In the genomic region with DNA sequence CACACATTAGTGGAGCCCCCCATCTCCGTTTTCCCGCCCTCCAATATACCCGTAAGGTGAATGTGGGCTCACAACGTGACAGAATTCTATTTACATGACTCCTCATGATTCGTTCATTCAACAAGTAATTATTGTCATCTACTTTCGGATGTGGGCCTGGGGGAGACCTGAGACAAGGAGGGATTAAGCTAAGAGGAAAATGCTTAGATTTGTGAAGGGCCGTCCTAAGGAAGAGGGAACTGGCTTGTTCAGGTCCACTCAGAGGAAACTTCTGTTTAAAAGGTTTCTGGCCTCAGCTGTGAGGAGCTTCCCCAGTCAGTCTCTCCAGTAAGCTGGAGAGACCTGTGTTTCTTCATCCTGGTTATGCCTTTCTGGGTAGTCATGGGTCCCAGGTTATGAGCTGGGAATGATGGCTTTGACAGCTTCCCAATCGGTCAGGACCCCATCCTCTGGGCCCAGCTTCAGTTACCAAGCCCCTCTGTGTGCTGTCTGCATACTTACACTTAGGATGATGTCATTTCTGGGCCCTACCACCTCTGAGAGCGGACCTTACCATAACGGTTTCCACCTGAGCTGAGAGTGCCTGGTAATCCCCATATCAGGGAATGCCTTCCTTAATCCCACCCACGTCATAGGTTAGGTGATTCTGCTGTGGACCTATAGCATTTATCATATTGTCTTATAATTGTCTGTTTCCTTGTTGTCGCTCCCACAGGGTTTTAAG, we compare ENCODE assay signal across 8 cellular contexts. TPM values are rescaled to one million over a fixed set of nuclear protein-coding genes. Genes with fewer than 3 reads are reported as not detected.
DNase-seq lines count a peak whose midpoint lies in the region; ATAC-seq, FAIRE-seq and TF ChIP-seq lines count a peak whose summit lies in the region.

No MANE protein-coding gene starts in this region.

- H3K27ac ChIP-seq in KOPT-K1 (ENCODE audit: low read depth, low read length, poor library complexity, severe bottlenecking), result peak overlapping the region; percentile 13
- H3K27ac ChIP-seq in neural cell (ENCODE audit: low read length), result no peak overlapping the region

- peak overlapping the region; percentile 16 for H3K9ac ChIP-seq in neural cell (ENCODE audit: low read length)

- TF ChIP-seq RAD21 in neural cell (conservative IDR thresholded peaks at IDR 0.05), result no peak

- H4K20me1 ChIP-seq in neural cell (ENCODE audit: insufficient read depth), result no peaks in the 10 kb centered on the region

- peak; percentile 11 for DNase-seq in CMK (ENCODE audit: low read depth)
- DNase-seq in bronchial epithelial cell (ENCODE audit: low read depth), result no peak
- DNase-seq in SKM-1 (lab: John Stamatoyannopoulos, UW; ENCODE audit: unreplicated experiment), result no peak
- DNase-seq in G401 (ENCODE audit: low spot score), result no peak
- no peak for DNase-seq in amygdala (lab: John Stamatoyannopoulos, UW)

- in situ Hi-C loops in G401 (cut with HindIII; ENCODE audit: low sequenced_read_pairs), result no loop called here

- H3K79me2 ChIP-seq in neural cell (replicated peaks; ENCODE audit: insufficient read depth, low read length), result peaks cover 22% of the 10 kb centered on the region

- H3K36me3 ChIP-seq in KOPT-K1 (ENCODE audit: insufficient read depth, low read length) (no peaks in the 10 kb centered on the region), bronchial epithelial cell (ENCODE audit: control insufficient read depth, insufficient read depth, low read length) (no peaks in the 10 kb centered on the region), neural cell (ENCODE audit: insufficient read depth, low read length) (peaks cover 3% of the 10 kb centered on the region)

- H2AFZ ChIP-seq in neural cell (ENCODE audit: low read depth, low read length), result peak overlapping the region; percentile 85

- FAIRE-seq in bronchial epithelial cell (lab: Jason Lieb, UNC), result no peak

- no peaks in the 10 kb centered on the region for H3F3A ChIP-seq in neural cell (ENCODE audit: insufficient read depth, low read length, poor library complexity, severe bottlenecking)

- ATAC-seq in GM19452 (IDR thresholded peaks at IDR 0.05; ENCODE audit: unreplicated experiment), result no peak

- no peaks in the 10 kb centered on the region for H3K9me3 ChIP-seq in KOPT-K1 (ENCODE audit: insufficient read depth, low read length, poor library complexity, severe bottlenecking)
- H3K9me3 ChIP-seq in neural cell (ENCODE audit: low read length), result no peaks in the 10 kb centered on the region

- no peaks in the 10 kb centered on the region for H3K27me3 ChIP-seq in bronchial epithelial cell (ENCODE audit: control insufficient read depth, insufficient read depth, low read length)
- H3K27me3 ChIP-seq in neural cell (ENCODE audit: insufficient read depth, low read depth, low read length), result no peaks in the 10 kb centered on the region

- H3K4me3 ChIP-seq in bronchial epithelial cell (ENCODE audit: low read depth, low read length) (peak overlapping the region; percentile 94), neural cell (ENCODE audit: low read length) (peak overlapping the region; percentile 95)

- H3K4me2 ChIP-seq in neural cell (ENCODE audit: low read length), result no peak overlapping the region

- H3K9me2 ChIP-seq in neural cell (ENCODE audit: insufficient read depth, low read length), result no peaks in the 10 kb centered on the region

- TF ChIP-seq CTCF in bronchial epithelial cell (IDR thresholded peaks at IDR 0.05; ENCODE audit: insufficient read depth, low read length, severe bottlenecking) (no peak), neural cell (IDR thresholded peaks at IDR 0.05; ENCODE audit: poor library complexity, severe bottlenecking) (no peak)

- no peak for TF ChIP-seq EP300 in neural cell (conservative IDR thresholded peaks at IDR 0.05; ENCODE audit: poor library complexity, severe bottlenecking)

TF ChIP-seq in neural cell, 6 proteins besides CTCF, POLR2A, EP300 and RAD21:
- TF ChIP-seq POLR2AphosphoS5 (IDR thresholded peaks at IDR 0.05) (no peak), EZH2 (IDR thresholded peaks at IDR 0.05; ENCODE audit: borderline replicate concordance, insufficient read depth, low read length, poor library complexity, severe bottlenecking) (no peak), MXI1 (conservative IDR thresholded peaks at IDR 0.05; ENCODE audit: poor library complexity, severe bottlenecking) (no peak), TAF1 (IDR thresholded peaks at IDR 0.05; ENCODE audit: low read depth) (no peak), SMC3 (conservative IDR thresholded peaks at IDR 0.05; ENCODE audit: poor library complexity) (no peak)
- TF ChIP-seq, protein P1, sequence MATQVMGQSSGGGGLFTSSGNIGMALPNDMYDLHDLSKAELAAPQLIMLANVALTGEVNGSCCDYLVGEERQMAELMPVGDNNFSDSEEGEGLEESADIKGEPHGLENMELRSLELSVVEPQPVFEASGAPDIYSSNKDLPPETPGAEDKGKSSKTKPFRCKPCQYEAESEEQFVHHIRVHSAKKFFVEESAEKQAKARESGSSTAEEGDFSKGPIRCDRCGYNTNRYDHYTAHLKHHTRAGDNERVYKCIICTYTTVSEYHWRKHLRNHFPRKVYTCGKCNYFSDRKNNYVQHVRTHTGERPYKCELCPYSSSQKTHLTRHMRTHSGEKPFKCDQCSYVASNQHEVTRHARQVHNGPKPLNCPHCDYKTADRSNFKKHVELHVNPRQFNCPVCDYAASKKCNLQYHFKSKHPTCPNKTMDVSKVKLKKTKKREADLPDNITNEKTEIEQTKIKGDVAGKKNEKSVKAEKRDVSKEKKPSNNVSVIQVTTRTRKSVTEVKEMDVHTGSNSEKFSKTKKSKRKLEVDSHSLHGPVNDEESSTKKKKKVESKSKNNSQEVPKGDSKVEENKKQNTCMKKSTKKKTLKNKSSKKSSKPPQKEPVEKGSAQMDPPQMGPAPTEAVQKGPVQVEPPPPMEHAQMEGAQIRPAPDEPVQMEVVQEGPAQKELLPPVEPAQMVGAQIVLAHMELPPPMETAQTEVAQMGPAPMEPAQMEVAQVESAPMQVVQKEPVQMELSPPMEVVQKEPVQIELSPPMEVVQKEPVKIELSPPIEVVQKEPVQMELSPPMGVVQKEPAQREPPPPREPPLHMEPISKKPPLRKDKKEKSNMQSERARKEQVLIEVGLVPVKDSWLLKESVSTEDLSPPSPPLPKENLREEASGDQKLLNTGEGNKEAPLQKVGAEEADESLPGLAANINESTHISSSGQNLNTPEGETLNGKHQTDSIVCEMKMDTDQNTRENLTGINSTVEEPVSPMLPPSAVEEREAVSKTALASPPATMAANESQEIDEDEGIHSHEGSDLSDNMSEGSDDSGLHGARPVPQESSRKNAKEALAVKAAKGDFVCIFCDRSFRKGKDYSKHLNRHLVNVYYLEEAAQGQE (IDR thresholded peaks at IDR 0.05; ENCODE audit: borderline replicate concordance), result no peak

RNA-seq across cellular contexts. Expression of a gene that starts 0.7 kb away (rescaled TPM):
- total RNA-seq in bronchial epithelial cell, result 22.1 and 28.9 TPM in 2 replicates
- 92.5 and 109 TPM in 2 replicates for polyA plus RNA-seq in neural cell
- polyA minus RNA-seq in neural cell, result 54.8 and 57.2 TPM in 2 replicates
- 131 and 135 TPM in 2 replicates for total RNA-seq in G401 (2014; rRNA removed; shearing (Covaris generic))

RNA-seq across cellular contexts. Expression of a gene that starts 49.3 kb away (rescaled TPM):
- total RNA-seq in bronchial epithelial cell, result 80.6 and 94.5 TPM in 2 replicates
- 142 and 161 TPM in 2 replicates for polyA plus RNA-seq in neural cell
- polyA minus RNA-seq in neural cell, result 75.6 and 76.2 TPM in 2 replicates
- total RNA-seq in G401 (2014; rRNA removed; shearing (Covaris generic)), result 92.2 and 98.3 TPM in 2 replicates
